25 cellular contexts compared by ENCODE assay signal in the genomic region with DNA sequence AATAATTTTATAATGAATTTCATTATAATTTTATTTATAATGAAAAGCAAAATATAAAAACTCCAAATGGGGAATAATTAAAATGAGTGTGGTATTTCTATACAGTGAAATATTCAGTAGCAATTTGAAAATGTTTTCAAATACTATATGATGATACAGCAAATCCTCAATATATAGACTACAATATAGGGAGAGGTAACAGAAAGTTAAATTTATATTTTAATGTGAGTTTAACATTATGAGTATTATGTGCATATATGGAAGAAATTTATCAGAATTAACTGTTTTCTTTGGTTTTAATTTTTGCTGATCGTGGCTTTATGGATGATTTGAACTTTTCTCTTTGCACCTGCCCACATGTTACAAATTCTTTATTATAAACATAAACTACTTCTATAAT.
"Had no signal": no experiment of that assay in that cellular context is flagged by ENCODE, and none has a peak within 500 bp of the region (broad histone marks: within the 10 kb centered on the region; RNA-seq: fewer than 3 reads in every experiment).

No MANE protein-coding gene starts in this region.

- H3K27ac ChIP-seq: colonic mucosa, epithelial cell of prostate, esophagus squamous epithelium, gastroesophageal sphincter, heart left ventricle, hepatocyte, left lung, lower lobe of right lung had no signal

- H3K27me3 ChIP-seq: colonic mucosa, esophagus squamous epithelium, gastroesophageal sphincter, heart left ventricle, hepatocyte, left lung had no signal

- ATAC-seq: effector memory CD8-positive, alpha-beta T cell; esophagus mucosa; gastroesophageal sphincter; heart left ventricle; left cardiac atrium; left lung; left ventricle myocardium superior; lower lobe of right lung; naive thymus-derived CD4-positive, alpha-beta T cell had no signal

- H2AFZ ChIP-seq: hepatocyte had no signal

- H3K4me2 ChIP-seq: hepatocyte had no signal

- DNase-seq: colonic mucosa; cortex of kidney; effector CD8-positive, alpha-beta T cell; effector memory CD8-positive, alpha-beta T cell; endodermal cell; erythroblast; esophagus squamous epithelium; foreskin fibroblast; foreskin melanocyte; heart left ventricle; hypothalamus; immature natural killer cell; islet precursor cell; left cardiac atrium; left lung; left ventricle myocardium superior; lower lobe of right lung; mesenchymal stem cell; midbrain; naive thymus-derived CD4-positive, alpha-beta T cell had no signal

- H3K36me3 ChIP-seq: colonic mucosa, esophagus squamous epithelium, gastroesophageal sphincter, heart left ventricle, left lung, lower lobe of right lung had no signal

- H3K9me3 ChIP-seq: colonic mucosa, esophagus squamous epithelium, left lung, lower lobe of right lung had no signal

- H3K4me1 Mint-ChIP-seq: immature natural killer cell; naive thymus-derived CD4-positive, alpha-beta T cell had no signal

- H3K4me3 ChIP-seq: colonic mucosa, esophagus squamous epithelium, gastroesophageal sphincter, heart left ventricle, hepatocyte, left lung, lower lobe of right lung had no signal

- H3K4me1 ChIP-seq: colonic mucosa, esophagus squamous epithelium, gastroesophageal sphincter, heart left ventricle, left lung, lower lobe of right lung had no signal

- H3K4me3 Mint-ChIP-seq: dendritic cell treated with granulocyte-macrophage colony-stimulating factor and Interleukin-4, amounts not matched to agents 40 ng/mL and 50 ng/mL, for 4 days; effector memory CD8-positive, alpha-beta T cell; endodermal cell; immature natural killer cell; naive thymus-derived CD4-positive, alpha-beta T cell had no signal

- H3K27me3 Mint-ChIP-seq: dendritic cell treated with granulocyte-macrophage colony-stimulating factor and Interleukin-4, amounts not matched to agents 40 ng/mL and 50 ng/mL, for 4 days; effector memory CD8-positive, alpha-beta T cell; naive thymus-derived CD4-positive, alpha-beta T cell had no signal

- H3K27ac Mint-ChIP-seq: dendritic cell treated with granulocyte-macrophage colony-stimulating factor and Interleukin-4, amounts not matched to agents 40 ng/mL and 50 ng/mL, for 4 days; effector memory CD8-positive, alpha-beta T cell; endodermal cell; immature natural killer cell; naive thymus-derived CD4-positive, alpha-beta T cell had no signal

- H3K79me2 ChIP-seq: hepatocyte had no signal
